In the genomic region with DNA sequence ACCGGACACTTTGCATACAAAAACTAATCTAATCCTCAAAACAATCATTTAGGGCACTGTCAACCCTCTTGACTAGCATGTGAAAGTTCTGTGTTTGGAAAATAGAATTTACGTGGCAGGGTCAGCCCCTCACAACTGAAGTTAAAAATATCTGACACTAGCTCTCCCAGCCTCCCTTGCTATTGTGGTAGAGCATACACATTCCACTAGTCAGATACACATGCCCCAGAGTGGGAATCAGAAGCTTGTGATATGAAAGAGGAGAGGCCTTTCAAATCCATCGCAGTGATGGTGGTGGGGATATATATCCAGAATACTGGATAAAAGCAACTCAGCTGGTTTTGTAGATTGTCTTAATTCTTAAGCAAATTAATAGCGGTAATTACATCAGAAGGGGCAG, we compare ENCODE assay signal across 3 cellular contexts.
"Had no signal": no experiment of that assay in that cellular context is flagged by ENCODE, and none has a peak within 500 bp of the region (broad histone marks: within the 10 kb centered on the region; RNA-seq: fewer than 3 reads in every experiment).

No MANE protein-coding gene starts in this region.

- H3K4me3 ChIP-seq: GM12878 had no signal

- DNase-seq: GDM1, GF-D8 had no signal
